ENCODE assay signal across 2 cellular contexts in genomic region chr9:37996812-37997202, GRCh38.
A peak's percentile ranks its signal among the peaks of the same experiment; 100 is the strongest.
TF ChIP-seq lines count a peak whose summit lies in the region.

No MANE protein-coding gene starts in this region.

TF ChIP-seq in IMR-90, 13 proteins besides CTCF, POLR2A, EP300 and RAD21:
- TF ChIP-seq RCOR1 (IDR thresholded peaks at IDR 0.05; ENCODE audit: insufficient replicate concordance, low read length) (no peak), MXI1 (IDR thresholded peaks at IDR 0.05; ENCODE audit: borderline replicate concordance, low read depth, low read length) (no peak), BHLHE40 (IDR thresholded peaks at IDR 0.05; ENCODE audit: low read depth, low read length) (no peak), SMC3 (IDR thresholded peaks at IDR 0.05; ENCODE audit: low read depth, low read length) (no peak), USF2 (IDR thresholded peaks at IDR 0.05; ENCODE audit: low read depth, low read length) (no peak), NFE2L2 (IDR thresholded peaks at IDR 0.05; ENCODE audit: low read depth, low read length) (no peak), CEBPB (IDR thresholded peaks at IDR 0.05; ENCODE audit: low read depth, low read length) (no peak), FOS (IDR thresholded peaks at IDR 0.05; ENCODE audit: low read depth, low read length) (no peak), MAZ (IDR thresholded peaks at IDR 0.05; ENCODE audit: borderline replicate concordance, low read depth, low read length) (no peak), RFX5 (IDR thresholded peaks at IDR 0.05; ENCODE audit: low read depth, low read length) (no peak), ELK1 (IDR thresholded peaks at IDR 0.05; ENCODE audit: borderline replicate concordance, low read depth, low read length) (no peak), CHD1 (IDR thresholded peaks at IDR 0.05; ENCODE audit: low read depth, low read length) (no peak), MAFK (IDR thresholded peaks at IDR 0.05; ENCODE audit: low read depth, low read length) (no peak)
TF ChIP-seq in IMR-90: peak in this region for 0.

TF ChIP-seq in K562, 482 proteins besides CTCF, POLR2A, EP300 and RAD21:
- TF ChIP-seq IFI16 (CRISPR knock-in tag; IDR thresholded peaks at IDR 0.05) (no peak), PBX2 (CRISPR knock-in tag; IDR thresholded peaks at IDR 0.05; ENCODE audit: low read depth) (no peak), PBX2 (tag; conservative IDR thresholded peaks at IDR 0.05; ENCODE audit: low read depth) (peak; percentile 52), PKNOX1 (IDR thresholded peaks at IDR 0.05) (0 out of 2 replicates have a peak, but pooled peaks have one; percentile 9)
